9 cellular contexts compared by ENCODE assay signal in the genomic region with DNA sequence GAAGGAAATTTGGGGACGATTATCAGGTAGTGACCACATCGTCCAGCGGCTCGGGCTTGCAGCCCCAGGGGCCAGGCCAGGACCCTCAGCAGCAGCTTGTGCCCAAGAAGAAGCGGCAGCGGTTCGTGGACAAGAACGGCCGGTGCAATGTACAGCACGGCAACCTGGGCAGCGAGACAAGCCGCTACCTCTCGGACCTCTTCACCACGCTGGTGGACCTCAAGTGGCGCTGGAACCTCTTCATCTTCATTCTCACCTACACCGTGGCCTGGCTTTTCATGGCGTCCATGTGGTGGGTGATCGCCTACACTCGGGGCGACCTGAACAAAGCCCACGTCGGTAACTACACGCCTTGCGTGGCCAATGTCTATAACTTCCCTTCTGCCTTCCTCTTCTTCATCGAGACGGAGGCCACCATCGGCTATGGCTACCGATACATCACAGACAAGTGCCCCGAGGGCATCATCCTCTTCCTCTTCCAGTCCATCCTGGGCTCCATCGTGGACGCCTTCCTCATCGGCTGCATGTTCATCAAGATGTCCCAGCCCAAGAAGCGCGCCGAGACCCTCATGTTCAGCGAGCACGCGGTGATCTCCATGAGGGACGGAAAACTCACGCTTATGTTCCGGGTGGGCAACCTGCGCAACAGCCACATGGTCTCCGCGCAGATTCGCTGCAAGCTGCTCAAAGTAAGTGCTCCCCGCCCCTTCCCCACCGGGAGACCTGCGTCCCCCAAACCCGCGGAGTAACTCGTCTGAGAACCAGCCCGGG. TPM values are rescaled to one million over a fixed set of nuclear protein-coding genes. Genes with fewer than 3 reads are reported as not detected.
A peak's percentile ranks its signal among the peaks of the same experiment; 100 is the strongest.
DNase-seq lines count a peak whose midpoint lies in the region; ATAC-seq and TF ChIP-seq lines count a peak whose summit lies in the region.
"Had no signal": no experiment of that assay in that cellular context is flagged by ENCODE, and none has a peak within 500 bp of the region (broad histone marks: within the 10 kb centered on the region; RNA-seq: fewer than 3 reads in every experiment).

No MANE protein-coding gene starts in this region.

- WGBS in stomach, 5 donors = 4 to 10% (median 8%) methylated on average over 45 to 52 of the region's 52 CpGs
- WGBS in GM23248 (ENCODE audit: low coverage in 1 of 2, low lambda C conversion rate in 2 of 2, missing lambda C conversion rate in 2 of 2), 2 experiments = 6 to 10% methylated on average over 50 to 51 of the region's 52 CpGs

- no peak overlapping the region for H3K4me2 ChIP-seq in GM23248 (ENCODE audit: unreplicated experiment)

- peak; percentile 70 to 81 for DNase-seq in NCI-H524 (lab: John Stamatoyannopoulos, UW)
- no peak for DNase-seq in memory B cell (ENCODE audit: low spot score in 2 of 2)
- no peak for DNase-seq in stomach
- DNase-seq in CD14-positive monocyte (ENCODE audit: low spot score) = no peak
- DNase-seq in GM23248 = no peak

- no peak for TF ChIP-seq EP300 in stomach (IDR thresholded peaks at IDR 0.05)

- no peak overlapping the region for H3K9ac ChIP-seq in GM23248

- H3K4me3 Mint-ChIP-seq in memory B cell (peak overlapping the region; percentile 75), CD14-positive monocyte (peak overlapping the region in 1 of 2 donors; percentile 83)

- H3K4me3 ChIP-seq in stomach (peak overlapping the region; percentile 48 to 71 (median 49)), GM23248 (no peak overlapping the region)
- H3K4me3 ChIP-seq: SK-N-MC had no signal

- H3K9me3 Mint-ChIP-seq in memory B cell = peaks cover 4% of the 10 kb centered on the region
- peaks cover 0 to 19% (median 8%) of the 10 kb centered on the region in 7 donors for H3K9me3 Mint-ChIP-seq in CD14-positive monocyte

- H3K27me3 ChIP-seq in stomach (peaks cover 0 to 32% (median 25%) of the 10 kb centered on the region in 3 donors), GM23248 (replicated peaks; ENCODE audit: insufficient read depth) (no peaks in the 10 kb centered on the region)

- intact Hi-C loops in stomach (cut with DNase I; ENCODE audit: low total_unique reads) = no loop called here
- intact Hi-C loops in CD14-positive monocyte (cut with micrococcal nuclease) = no loop called here

- H3F3A ChIP-seq in GM23248 (ENCODE audit: insufficient read depth) = no peaks in the 10 kb centered on the region

- peaks cover 3% of the 10 kb centered on the region for H3K4me1 Mint-ChIP-seq in memory B cell
- peaks cover 4% of the 10 kb centered on the region for H3K4me1 Mint-ChIP-seq in CD14-positive monocyte

- H3K9me3 ChIP-seq in stomach (no peaks in the 10 kb centered on the region), GM23248 (ENCODE audit: low read depth) (no peaks in the 10 kb centered on the region)

- H3K4me1 ChIP-seq in stomach = peaks cover 9 to 31% (median 28%) of the 10 kb centered on the region in 4 donors
- no peaks in the 10 kb centered on the region for H3K4me1 ChIP-seq in GM23248 (ENCODE audit: insufficient read depth)

- no peaks in the 10 kb centered on the region for H4K20me1 ChIP-seq in GM23248 (ENCODE audit: insufficient read depth)

- in situ Hi-C loops in GM23248 (cut with MboI) = no loop called here

- H2AFZ ChIP-seq in GM23248 = no peak overlapping the region

- H3K36me3 ChIP-seq in stomach = no peaks in the 10 kb centered on the region
- H3K36me3 ChIP-seq in GM23248 (ENCODE audit: low read depth) = no peaks in the 10 kb centered on the region

- TF ChIP-seq POLR2A in stomach (IDR thresholded peaks at IDR 0.05) = no peak

- no peaks in the 10 kb centered on the region for H3K79me2 ChIP-seq in GM23248 (ENCODE audit: insufficient read depth)

- H3K9me2 ChIP-seq in GM23248 (ENCODE audit: insufficient read depth) = no peaks in the 10 kb centered on the region

- ATAC-seq in memory B cell (ENCODE audit: low read depth) = no peak
- no peak for ATAC-seq in HG03354 (IDR thresholded peaks at IDR 0.05; ENCODE audit: poor library complexity, severe bottlenecking, unreplicated experiment)
- no peak for ATAC-seq in GM21786 (IDR thresholded peaks at IDR 0.05; ENCODE audit: unreplicated experiment)

- no peak for TF ChIP-seq CTCF in stomach (IDR thresholded peaks at IDR 0.05)
- TF ChIP-seq CTCF in CD14-positive monocyte (IDR thresholded peaks at IDR 0.05) = no peak

- H3K27ac Mint-ChIP-seq in memory B cell = no peak overlapping the region
- no peak overlapping the region for H3K27ac Mint-ChIP-seq in CD14-positive monocyte

- H3K27me3 Mint-ChIP-seq in memory B cell = peaks cover 12% of the 10 kb centered on the region
- H3K27me3 Mint-ChIP-seq in CD14-positive monocyte (ENCODE audit: low read depth in 3 of 3) = peaks cover 36 to 46% (median 39%) of the 10 kb centered on the region in 3 donors

- H3K27ac ChIP-seq in cingulate gyrus (ENCODE audit: low read depth, low read length) (peak overlapping the region; percentile 47), stomach (no peak overlapping the region), GM23248 (no peak overlapping the region)
- H3K27ac ChIP-seq: SK-N-MC had no signal

- H3K36me3 Mint-ChIP-seq in memory B cell = peaks cover 2% of the 10 kb centered on the region
- peaks cover 0 to 1% of the 10 kb centered on the region in 2 donors for H3K36me3 Mint-ChIP-seq in CD14-positive monocyte

RNA-seq across cellular contexts. Expression of gene KCNJ3, which starts 0.5 kb away (rescaled TPM):
- 1 to 10 TPM in 1 of 5 donors, not detected in 4; 2.8 TPM for total RNA-seq in stomach
- polyA plus RNA-seq in stomach (under 1 TPM in 2 of 3 donors, not detected in 1; 0.25 to 0.35 TPM), CD14-positive monocyte (not detected), GM23248 (2016; fragmentation: Nextera tagmentation; extraction: Ambion mirVana) (not detected in 2 replicates)
- not detected in 2 replicates for total RNA-seq in GM23248 (2014; rRNA removed; shearing (Covaris generic))

Comparison
In these comparisons a context has a peak if more than half of its experiments do, and no peak if none do; other contexts are left out.
1. DNase-seq: peak in NCI-H524 (2 of 2); none in memory B cell (0 of 2), stomach (single experiment), CD14-positive monocyte (single experiment) and GM23248 (single experiment).